Comparison of ENCODE assay signal across 24 cellular contexts in the genomic region with DNA sequence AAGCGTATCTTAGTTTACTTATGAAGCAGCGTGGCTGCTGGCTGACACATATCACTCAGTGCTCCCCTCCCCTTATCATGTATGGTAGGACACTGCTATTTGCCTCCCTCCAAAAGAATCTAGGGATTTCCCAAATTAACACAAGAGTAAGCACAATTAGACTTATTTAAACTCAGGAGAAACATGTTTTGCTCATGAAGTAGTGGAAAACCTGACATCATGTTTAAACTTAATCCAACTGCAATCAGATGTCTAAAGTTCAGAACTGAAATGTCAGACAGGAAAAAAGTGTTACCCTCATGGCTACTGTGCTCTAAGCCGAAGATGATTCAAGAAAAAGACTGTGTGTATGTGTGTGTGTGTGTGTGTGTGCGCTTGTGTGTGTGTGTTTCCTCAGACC.
A peak's percentile ranks its signal among the peaks of the same experiment; 100 is the strongest.
DNase-seq lines count a peak whose midpoint lies in the region; ATAC-seq, FAIRE-seq and TF ChIP-seq lines count a peak whose summit lies in the region.
"Had no signal": no experiment of that assay in that cellular context is flagged by ENCODE, and none has a peak within 500 bp of the region (broad histone marks: within the 10 kb centered on the region; RNA-seq: fewer than 3 reads in every experiment).

No MANE protein-coding gene starts in this region.

- ATAC-seq in foreskin keratinocyte (no peak), HG02938 (IDR thresholded peaks at IDR 0.05; ENCODE audit: unreplicated experiment) (no peak)
- ATAC-seq: CD8-positive, alpha-beta T cell; HCT116; K562; stimulated activated naive CD8-positive, alpha-beta T cell treated with anti-CD3 and anti-CD28 coated beads, Interleukin-15, amount 100 ng/mL, for 72 hours had no signal

- no peak for FAIRE-seq in bronchial epithelial cell (lab: Jason Lieb, UNC)
- FAIRE-seq: GM18507, K562, kidney had no signal

- TF ChIP-seq CTCF in bronchial epithelial cell (IDR thresholded peaks at IDR 0.05; ENCODE audit: insufficient read depth, low read length, severe bottlenecking) (no peak), foreskin keratinocyte (conservative IDR thresholded peaks at IDR 0.05) (no peak), nephron progenitor cell (IDR thresholded peaks at IDR 0.05) (no peak)

- peaks cover 3% of the 10 kb centered on the region for H3K9me3 Mint-ChIP-seq in nephron progenitor cell
- H3K9me3 Mint-ChIP-seq: CD8-positive, alpha-beta T cell had no signal

- H3K4me3 ChIP-seq in bronchial epithelial cell (ENCODE audit: low read depth, low read length) = no peak overlapping the region
- H3K4me3 ChIP-seq: K562, right lobe of liver had no signal

- DNase-seq in Caki2 (ENCODE audit: low read depth) = peak; percentile 54
- DNase-seq in bronchial epithelial cell (ENCODE audit: low read depth) = peak; percentile 5
- DNase-seq in foreskin keratinocyte = peak; percentile 2 to 15
- no peak for DNase-seq in nephron progenitor cell
- no peak for DNase-seq in NCI-H2227 treated with DMSO at 0.1 percent for 48 hours (lab: John Stamatoyannopoulos, UW)
- no peak for DNase-seq in SHP77 treated with DMSO at 0.1 percent for 48 hours (lab: John Stamatoyannopoulos, UW)
- DNase-seq in NCI-H526 (lab: John Stamatoyannopoulos, UW) = no peak
- DNase-seq: activated CD4-positive, alpha-beta T cell treated with anti-CD3 and anti-CD28 coated beads, Interleukin-2, amount 50 U/mL, for 4 hours; activated naive CD4-positive, alpha-beta T cell; CD8-positive, alpha-beta T cell; dermis blood vessel endothelial cell; hypothalamus; kidney; NCI-H187; NCI-H510A; nucleus accumbens; right lobe of liver; stimulated activated naive CD8-positive, alpha-beta T cell treated with anti-CD3 and anti-CD28 coated beads, Interleukin-15, amount 100 ng/mL, for 72 hours; T-helper 1 cell had no signal

- in situ Hi-C loops in Caki2 (cut with HindIII; ENCODE audit: low pct_unique_long_range_greater_than_20kb, low sequenced_read_pairs) = no loop called here

- H3K4me1 ChIP-seq in foreskin keratinocyte = no peaks in the 10 kb centered on the region
- H3K4me1 ChIP-seq: right lobe of liver had no signal

- H3K4me3 Mint-ChIP-seq in nephron progenitor cell = no peak overlapping the region
- H3K4me3 Mint-ChIP-seq: CD8-positive, alpha-beta T cell; stimulated activated naive CD8-positive, alpha-beta T cell treated with anti-CD3 and anti-CD28 coated beads, Interleukin-15, amount 100 ng/mL, for 72 hours had no signal

- H3K36me3 Mint-ChIP-seq in nephron progenitor cell (ENCODE audit: low read depth) = no peaks in the 10 kb centered on the region
- H3K36me3 Mint-ChIP-seq: CD8-positive, alpha-beta T cell had no signal

- no peaks in the 10 kb centered on the region for H3K27me3 ChIP-seq in bronchial epithelial cell (ENCODE audit: control insufficient read depth, insufficient read depth, low read length)
- H3K27me3 ChIP-seq in foreskin keratinocyte = no peaks in the 10 kb centered on the region
- H3K27me3 ChIP-seq: right lobe of liver had no signal

- no peaks in the 10 kb centered on the region for H3K27me3 Mint-ChIP-seq in nephron progenitor cell (ENCODE audit: low read depth, poor library complexity)

- no peak overlapping the region for H3K27ac ChIP-seq in foreskin keratinocyte
- H3K27ac ChIP-seq: right lobe of liver, VCaP had no signal

- no peaks in the 10 kb centered on the region for H3K36me3 ChIP-seq in bronchial epithelial cell (ENCODE audit: control insufficient read depth, insufficient read depth, low read length)
- H3K36me3 ChIP-seq: right lobe of liver had no signal

- peaks cover 90% of the 10 kb centered on the region for H3K4me1 Mint-ChIP-seq in nephron progenitor cell
- H3K4me1 Mint-ChIP-seq: stimulated activated naive CD8-positive, alpha-beta T cell treated with anti-CD3 and anti-CD28 coated beads, Interleukin-15, amount 100 ng/mL, for 72 hours had no signal

- peak overlapping the region; percentile 94 for H3K27ac Mint-ChIP-seq in nephron progenitor cell
- H3K27ac Mint-ChIP-seq: CD8-positive, alpha-beta T cell; stimulated activated naive CD8-positive, alpha-beta T cell treated with anti-CD3 and anti-CD28 coated beads, Interleukin-15, amount 100 ng/mL, for 72 hours had no signal

Comparison
In these comparisons a context has a peak if more than half of its experiments do, and no peak if none do; other contexts are left out.
1. DNase-seq: peak in Caki2 (single experiment), bronchial epithelial cell (single experiment) and foreskin keratinocyte (2 of 2); none in nephron progenitor cell (single experiment), NCI-H2227 treated with DMSO at 0.1 percent for 48 hours (single experiment), SHP77 treated with DMSO at 0.1 percent for 48 hours (single experiment) and NCI-H526 (0 of 2).